8 cellular contexts compared by ENCODE assay signal in the genomic region with DNA sequence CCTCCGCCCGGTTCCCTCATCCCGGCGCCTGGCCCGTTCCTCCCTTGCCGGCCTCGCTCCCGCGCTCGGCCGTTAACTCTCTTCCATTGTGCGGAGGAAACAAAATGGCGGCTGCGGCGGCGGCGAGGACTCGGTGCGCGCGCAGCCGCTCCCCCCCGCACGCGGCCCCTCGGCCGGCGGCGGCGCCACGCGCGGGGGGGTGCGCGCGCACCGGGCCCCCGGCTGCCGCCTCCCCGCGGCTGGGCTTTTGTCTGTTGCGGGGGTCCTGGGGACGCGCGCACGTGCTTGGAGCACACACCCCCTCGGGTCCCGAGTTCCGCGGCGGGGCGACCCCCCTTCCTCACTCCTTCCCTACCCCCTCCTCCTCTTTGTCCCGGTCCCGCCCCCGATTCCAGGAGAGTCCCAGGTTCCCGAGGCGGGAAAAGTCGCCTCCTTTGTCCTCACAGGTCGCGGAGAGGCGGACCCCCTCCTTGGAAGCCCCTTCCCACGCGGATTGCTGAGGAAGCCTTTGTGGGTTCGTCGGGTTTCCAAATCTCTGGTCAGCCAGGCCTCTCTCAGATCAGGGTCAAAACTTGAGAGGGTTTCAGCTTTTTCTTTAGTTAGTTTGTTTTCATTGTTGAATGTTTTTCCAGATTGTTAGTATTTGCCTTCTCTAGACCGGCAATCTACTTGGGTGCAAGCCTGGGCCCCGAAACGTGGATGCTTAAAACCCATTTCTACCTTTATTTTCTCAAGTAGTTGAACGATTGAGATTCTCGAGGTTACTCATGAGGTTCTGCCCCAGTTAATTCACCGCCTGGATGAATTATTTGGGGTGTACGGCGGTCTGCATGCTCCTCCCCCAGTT. TPM values are rescaled to one million over a fixed set of nuclear protein-coding genes. Genes with fewer than 3 reads are reported as not detected.
DNase-seq lines count a peak whose midpoint lies in the region; ATAC-seq and TF ChIP-seq lines count a peak whose summit lies in the region.

No MANE protein-coding gene starts in this region.

- H3K27me3 ChIP-seq in HL-60 (ENCODE audit: insufficient read depth, poor library complexity, severe bottlenecking) (no peaks in the 10 kb centered on the region), psoas muscle (ENCODE audit: insufficient read depth in 3 of 3, low read length in 2 of 3) (no peaks in the 10 kb centered on the region)

- intact Hi-C loops in left cardiac atrium (cut with DNase I) (loop anchor here in 1 of 2 donors (5.0 kb wide), 1 partner anchor 42 kb away; no protein-coding TSS in a partner anchor), psoas muscle (cut with DNase I) (loop anchor here (5.0 to 10.0 kb wide), 2 partner anchors 42 to 250 kb away; partner anchors contain the start of gene CDC37 (in 1 of the 2))

- H3K4me3 Mint-ChIP-seq in activated naive CD8-positive, alpha-beta T cell treated with anti-CD3 and anti-CD28 coated beads for 36 hours, result peak overlapping the region; percentile 98

- H3K4me1 ChIP-seq in psoas muscle, result peaks cover 50% of the 10 kb centered on the region

- POLR2A ChIA-PET in AG04449 (lab: Yijun Ruan, JAX), result no interaction called here

- DNase-seq in AG04449 (ENCODE audit: low read depth, low spot score) (no peak), HL-60 (ENCODE audit: low read depth in 1 of 2, low spot score in 1 of 2) (peak in 1 of 2 experiments; percentile 51), RPMI8226 (peak; percentile 70), left cardiac atrium (peak; percentile 58), psoas muscle (peak in 1 of 2 donors; percentile 76)
- peak; percentile 73 for DNase-seq in activated naive CD8-positive, alpha-beta T cell treated with anti-CD3 and anti-CD28 coated beads for 36 hours

- H3K36me3 Mint-ChIP-seq in activated naive CD8-positive, alpha-beta T cell treated with anti-CD3 and anti-CD28 coated beads for 36 hours, result peaks cover 51% of the 10 kb centered on the region

- H3K36me3 ChIP-seq in psoas muscle (ENCODE audit: insufficient read depth in 1 of 2, low read depth in 1 of 2), result peaks cover 2 to 16% of the 10 kb centered on the region in 2 donors

- 1% methylated on average over 39 to 73 of the region's 73 CpGs for WGBS in psoas muscle, 3 donors

- H3K27me3 Mint-ChIP-seq in activated naive CD8-positive, alpha-beta T cell treated with anti-CD3 and anti-CD28 coated beads for 36 hours, result peaks cover 7% of the 10 kb centered on the region

- peak; percentile 1 for ATAC-seq in GM18907 (IDR thresholded peaks at IDR 0.05; ENCODE audit: unreplicated experiment)
- peak; percentile 39 to 41 for ATAC-seq in left cardiac atrium
- peak; percentile 28 to 46 (median 39) for ATAC-seq in psoas muscle
- no peak for ATAC-seq in GM18858 (IDR thresholded peaks at IDR 0.05; ENCODE audit: unreplicated experiment)

- H3K4me3 ChIP-seq in AG04449 (ENCODE audit: low read depth, low read length) (peak overlapping the region; percentile 88), HL-60 (replicated peaks; ENCODE audit: insufficient read depth, low read length) (peak overlapping the region; percentile 87), psoas muscle (peak overlapping the region; percentile 99)

- H3K9me3 Mint-ChIP-seq in activated naive CD8-positive, alpha-beta T cell treated with anti-CD3 and anti-CD28 coated beads for 36 hours, result no peaks in the 10 kb centered on the region

- H3K9me3 ChIP-seq in psoas muscle, result no peaks in the 10 kb centered on the region

- no peak for TF ChIP-seq CTCF in AG04449 (IDR thresholded peaks at IDR 0.05; ENCODE audit: insufficient read depth, low read length, missing control alignments)
- TF ChIP-seq CTCF in HL-60 (IDR thresholded peaks at IDR 0.05; ENCODE audit: insufficient read depth, low read length), result no peak
- TF ChIP-seq CTCF in psoas muscle (IDR thresholded peaks at IDR 0.05), result no peak

- peak overlapping the region; percentile 96 for H3K27ac Mint-ChIP-seq in activated naive CD8-positive, alpha-beta T cell treated with anti-CD3 and anti-CD28 coated beads for 36 hours

- CTCF ChIA-PET in AG04449 (lab: Yijun Ruan, JAX), result interaction anchor here (0.8 to 2.8 kb wide), 6 partner anchors 11 to 219 kb away, joined by 3 to 21 read pairs (median 6); no protein-coding TSS in a partner anchor

- H3K27ac ChIP-seq in HL-60 (replicated peaks) (peak overlapping the region; percentile 95), psoas muscle (peak overlapping the region; percentile 99)

- H3K4me1 Mint-ChIP-seq in activated naive CD8-positive, alpha-beta T cell treated with anti-CD3 and anti-CD28 coated beads for 36 hours, result peaks cover 49% of the 10 kb centered on the region

RNA-seq across cellular contexts. Expression of gene ILF3, which starts 0.7 kb away (rescaled TPM):
- total RNA-seq in activated naive CD8-positive, alpha-beta T cell treated with anti-CD3 and anti-CD28 coated beads for 36 hours, result 100 to 1,000 TPM; 500 to 527 TPM
- total RNA-seq in left cardiac atrium (100 to 1,000 TPM; 108 to 144 TPM), psoas muscle (100 to 1,000 TPM; 112 to 189 (median 157) TPM)
- polyA plus RNA-seq in psoas muscle, result 100 to 1,000 TPM in 2 of 3 donors, 10 to 100 TPM in 1; 70.6 to 148 (median 139) TPM

RNA-seq across cellular contexts. Expression of gene SLC44A2, which starts 29.5 kb away (rescaled TPM):
- 10 to 100 TPM; 70.6 to 71.6 TPM for total RNA-seq in activated naive CD8-positive, alpha-beta T cell treated with anti-CD3 and anti-CD28 coated beads for 36 hours
- total RNA-seq in left cardiac atrium (10 to 100 TPM; 83.9 to 97.3 TPM), psoas muscle (100 to 1,000 TPM in 1 of 4 donors, 10 to 100 TPM in 3; 73.8 to 104 (median 83.8) TPM)
- 10 to 100 TPM; 36.3 to 73.4 (median 63.2) TPM for polyA plus RNA-seq in psoas muscle

RNA-seq across cellular contexts. Expression of gene QTRT1, which starts 46.4 kb away (rescaled TPM):
- total RNA-seq in activated naive CD8-positive, alpha-beta T cell treated with anti-CD3 and anti-CD28 coated beads for 36 hours, result 10 to 100 TPM; 66.6 to 71.5 TPM
- total RNA-seq in left cardiac atrium, result 10 to 100 TPM; 24.7 to 28.2 TPM
- total RNA-seq in psoas muscle, result 10 to 100 TPM; 24.7 to 28.8 (median 27.1) TPM
- 10 to 100 TPM; 15.9 to 33.4 (median 28.6) TPM for polyA plus RNA-seq in psoas muscle
